Comparison of ENCODE assay signal across 13 cellular contexts in genomic region chr3:185595520-185595919, GRCh38. TPM values are rescaled to one million over a fixed set of nuclear protein-coding genes. Genes with fewer than 3 reads are reported as not detected.
DNase-seq lines count a peak whose midpoint lies in the region; ATAC-seq and FAIRE-seq lines count a peak whose summit lies in the region.
"Had no signal": no experiment of that assay in that cellular context is flagged by ENCODE, and none has a peak within 500 bp of the region (broad histone marks: within the 10 kb centered on the region; RNA-seq: fewer than 3 reads in every experiment).

No MANE protein-coding gene starts in this region.

- H3K27me3 Mint-ChIP-seq in T-helper 17 cell: no peaks in the 10 kb centered on the region
- H3K27me3 Mint-ChIP-seq: activated T-helper 17 cell treated with anti-CD3 and anti-CD28 coated beads, Interleukin-2, amount 50 U/mL, for 72 hours had no signal

- H3K9me3 ChIP-seq in T-helper 17 cell (ENCODE audit: control insufficient read depth, low read length, poor library complexity, severe bottlenecking): no peaks in the 10 kb centered on the region
- H3K9me3 ChIP-seq: upper lobe of left lung had no signal

- H3K4me3 Mint-ChIP-seq in T-helper 17 cell: peak overlapping the region; percentile 21
- H3K4me3 Mint-ChIP-seq: activated T-helper 17 cell treated with anti-CD3 and anti-CD28 coated beads, Interleukin-2, amount 50 U/mL, for 72 hours had no signal

- peak; percentile 38 for DNase-seq in CD1c-positive myeloid dendritic cell (ENCODE audit: extremely low spot score)
- no peak for DNase-seq in T-helper 17 cell
- no peak for DNase-seq in stimulated activated CD4-positive, alpha-beta T cell treated with anti-CD3 and anti-CD28 coated beads, Interleukin-15, amount 100 ng/mL, for 24 hours
- DNase-seq in frontal cortex (ENCODE audit: low spot score in 2 of 2): no peak
- DNase-seq: activated CD4-positive, CD25-positive, alpha-beta regulatory T cell; KG1; right cardiac atrium; upper lobe of left lung had no signal

- H3K36me3 Mint-ChIP-seq in T-helper 17 cell (ENCODE audit: low read depth): peaks cover 7% of the 10 kb centered on the region

- peaks cover 14% of the 10 kb centered on the region for H3K4me1 Mint-ChIP-seq in T-helper 17 cell

- no peak for FAIRE-seq in frontal cortex (lab: Jason Lieb, UNC)

- ATAC-seq in GM19351 (IDR thresholded peaks at IDR 0.05; ENCODE audit: unreplicated experiment) (peak; percentile 61), HG03469 (IDR thresholded peaks at IDR 0.05; ENCODE audit: unreplicated experiment) (peak; percentile 54), T-helper 17 cell (peak; percentile 50), HG03439 (IDR thresholded peaks at IDR 0.05; ENCODE audit: unreplicated experiment) (no peak)
- ATAC-seq in activated CD4-positive, CD25-positive, alpha-beta regulatory T cell treated with anti-CD3 and anti-CD28 coated beads, Interleukin-2, amount 50 U/mL, for 24 hours: no peak
- ATAC-seq: activated T-helper 17 cell treated with anti-CD3 and anti-CD28 coated beads, Interleukin-2, amount 50 U/mL, for 72 hours; right cardiac atrium had no signal

- no peak overlapping the region for H3K27ac Mint-ChIP-seq in T-helper 17 cell
- H3K27ac Mint-ChIP-seq: activated T-helper 17 cell treated with anti-CD3 and anti-CD28 coated beads, Interleukin-2, amount 50 U/mL, for 72 hours had no signal

RNA-seq across cellular contexts. Expression of gene SENP2, which starts 9.4 kb away (rescaled TPM):
- total RNA-seq in T-helper 17 cell (10 to 100 TPM; 48.5 to 64.6 TPM), frontal cortex (35.9 TPM)

RNA-seq across cellular contexts. Expression of gene LIPH, which starts 43.1 kb away (rescaled TPM):
- 1 to 10 TPM in 1 of 2 donors, under 1 TPM in 1; 0.32 to 1.7 TPM for total RNA-seq in T-helper 17 cell
- not detected for total RNA-seq in frontal cortex

Comparison
In these comparisons a context has a peak if more than half of its experiments do, and no peak if none do; other contexts are left out.
1. ATAC-seq: peak in GM19351 (single experiment), HG03469 (single experiment) and T-helper 17 cell (single experiment); none in activated CD4-positive, CD25-positive, alpha-beta regulatory T cell treated with anti-CD3 and anti-CD28 coated beads, Interleukin-2, amount 50 U/mL, for 24 hours (0 of 2) and HG03439 (single experiment).